27 cellular contexts compared by ENCODE assay signal in the genomic region with DNA sequence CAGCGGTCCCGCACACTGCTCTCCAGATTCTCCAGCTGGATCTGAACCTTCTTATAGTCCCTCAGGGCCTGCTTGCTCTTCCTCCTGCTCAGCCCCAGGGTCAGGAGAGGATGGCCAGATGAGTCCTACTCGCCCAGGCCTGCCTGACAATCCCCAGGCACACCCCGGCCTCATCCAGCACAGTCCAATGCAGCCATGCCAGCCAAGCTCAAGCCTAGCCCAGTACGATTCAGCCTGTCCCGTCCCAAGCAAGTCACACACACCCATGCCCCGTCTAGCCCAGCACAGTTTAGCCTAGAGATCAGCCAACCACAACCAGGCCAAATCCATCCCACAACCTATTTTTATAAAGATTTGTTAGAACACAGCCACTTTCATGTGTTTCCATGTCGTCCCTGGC. TPM values are rescaled to one million over a fixed set of nuclear protein-coding genes. Genes with fewer than 3 reads are reported as not detected.
DNase-seq lines count a peak whose midpoint lies in the region; ATAC-seq and TF ChIP-seq lines count a peak whose summit lies in the region.
"Had no signal": no experiment of that assay in that cellular context is flagged by ENCODE, and none has a peak within 500 bp of the region (broad histone marks: within the 10 kb centered on the region; RNA-seq: fewer than 3 reads in every experiment).

No MANE protein-coding gene starts in this region.

- intact Hi-C loops in esophagus squamous epithelium (cut with DNase I) (no loop called here), sciatic nerve (cut with DNase I) (no loop called here)

- TF ChIP-seq CTCF in BE2C (IDR thresholded peaks at IDR 0.05; ENCODE audit: low read depth, low read length), result no peak
- no peak for TF ChIP-seq CTCF in RWPE2 (IDR thresholded peaks at IDR 0.05; ENCODE audit: poor library complexity, severe bottlenecking)
- no peak for TF ChIP-seq CTCF in esophagus squamous epithelium (IDR thresholded peaks at IDR 0.05)

- H3K9me3 ChIP-seq in BE2C, result no peaks in the 10 kb centered on the region
- H3K9me3 ChIP-seq in RWPE2 (ENCODE audit: severe bottlenecking), result no peaks in the 10 kb centered on the region
- H3K9me3 ChIP-seq in esophagus squamous epithelium, result no peaks in the 10 kb centered on the region
- H3K9me3 ChIP-seq: pancreas had no signal

- ATAC-seq in RWPE2 (ENCODE audit: low read depth), result peak; percentile 37; the same call in 2 of the 3 replicates
- ATAC-seq in sciatic nerve, result no peak
- no peak for ATAC-seq in GM18502 (IDR thresholded peaks at IDR 0.05; ENCODE audit: poor library complexity, unreplicated experiment)
- ATAC-seq in HG03571 (IDR thresholded peaks at IDR 0.05; ENCODE audit: unreplicated experiment), result no peak
- ATAC-seq: left lobe of liver; natural killer cell treated with Interleukin-12 subunit alpha and Interleukin-12 subunit beta and Interleukin-15 and Interleukin-18, amount 100 ng/mL, for 72 hours; pancreas; right cardiac atrium; SK-N-SH treated with all-trans-retinoic acid at 6 μM for 48 hours had no signal

- WGBS in esophagus squamous epithelium, 2 donors, result 25 to 49% methylated on average over 5 to 7 of the region's 8 CpGs

- H3K27ac ChIP-seq in RWPE2 (ENCODE audit: poor library complexity, severe bottlenecking) (peak overlapping the region; percentile 22), esophagus squamous epithelium (peak overlapping the region; percentile 41 to 69 (median 52))
- H3K27ac ChIP-seq: pancreas had no signal

- no peaks in the 10 kb centered on the region for H3K36me3 ChIP-seq in BE2C
- H3K36me3 ChIP-seq in RWPE2 (ENCODE audit: low read depth), result peaks cover 100% of the 10 kb centered on the region
- H3K36me3 ChIP-seq in esophagus squamous epithelium, result peaks cover 76 to 99% (median 78%) of the 10 kb centered on the region in 3 donors

- H3K4me1 ChIP-seq in BE2C (no peaks in the 10 kb centered on the region), RWPE2 (ENCODE audit: insufficient read depth, poor library complexity, severe bottlenecking) (no peaks in the 10 kb centered on the region), esophagus squamous epithelium (peaks cover 17 to 45% (median 20%) of the 10 kb centered on the region in 3 donors)
- H3K4me1 ChIP-seq: pancreas had no signal

- no peak for TF ChIP-seq POLR2A in esophagus squamous epithelium (IDR thresholded peaks at IDR 0.05)

- H3K27me3 ChIP-seq in BE2C (no peaks in the 10 kb centered on the region), RWPE2 (ENCODE audit: insufficient read depth, poor library complexity, severe bottlenecking) (no peaks in the 10 kb centered on the region), esophagus squamous epithelium (no peaks in the 10 kb centered on the region)
- H3K27me3 ChIP-seq: pancreas had no signal

- H3K4me3 ChIP-seq in BE2C (ENCODE audit: low read depth, low read length) (no peak overlapping the region), RWPE2 (ENCODE audit: severe bottlenecking) (no peak overlapping the region), esophagus squamous epithelium (no peak overlapping the region)
- H3K4me3 ChIP-seq: pancreas had no signal

- DNase-seq in BE2C (peak; percentile 0), RWPE2 (ENCODE audit: low spot score) (peak; percentile 52), esophagus squamous epithelium (lab: John Stamatoyannopoulos, UW) (no peak), sciatic nerve (ENCODE audit: low spot score) (peak; percentile 47), H4 (ENCODE audit: low spot score) (no peak), AG08396 (ENCODE audit: low spot score) (no peak)
- DNase-seq: activated naive CD4-positive, alpha-beta T cell treated with anti-CD3 and anti-CD28 coated beads, Interleukin-2, amount 50 U/mL, for 16 hours; central memory CD4-positive, alpha-beta T cell; DND-41; foreskin fibroblast; midbrain; NCI-H1048; NCI-H187 treated with DMSO at 0.1 percent for 48 hours; NCI-H748 treated with DMSO at 0.1 percent for 48 hours; stimulated activated CD4-positive, alpha-beta T cell treated with anti-CD3 and anti-CD28 coated beads, Interleukin-15, amount 100 ng/mL, for 24 hours; trophoblast cell had no signal

RNA-seq across cellular contexts. Expression of a gene that starts 16.8 kb away (rescaled TPM):
- 24.9 TPM for polyA plus RNA-seq in BE2C (2012; ENCODE audit: insufficient read depth, insufficient read length, low read depth)
- 100 to 1,000 TPM in 3 of 4 donors, 10 to 100 TPM in 1; 57.7 to 215 (median 128) TPM for total RNA-seq in esophagus squamous epithelium
- 121 TPM for total RNA-seq in sciatic nerve
- 4.3 and 9.6 TPM in 2 replicates for total RNA-seq in H4 (2014; rRNA removed; shearing (Covaris generic))

RNA-seq across cellular contexts. Expression of a gene that starts 26.8 kb away (rescaled TPM):
- polyA plus RNA-seq in BE2C (2012; ENCODE audit: insufficient read depth, insufficient read length, low read depth), result 33.3 TPM
- total RNA-seq in esophagus squamous epithelium (10 to 100 TPM; 15.1 to 31.3 (median 18.2) TPM), sciatic nerve (10.6 TPM)
- 23.3 and 28.6 TPM in 2 replicates for total RNA-seq in H4 (2014; rRNA removed; shearing (Covaris generic))

RNA-seq across cellular contexts. Expression of a gene that starts 27.0 kb away (rescaled TPM):
- 249 TPM for polyA plus RNA-seq in BE2C (2012; ENCODE audit: insufficient read depth, insufficient read length, low read depth)
- total RNA-seq in esophagus squamous epithelium (100 to 1,000 TPM; 293 to 431 (median 357) TPM), sciatic nerve (154 TPM)
- total RNA-seq in H4 (2014; rRNA removed; shearing (Covaris generic)), result 502 and 627 TPM in 2 replicates

RNA-seq across cellular contexts. Expression of a gene that starts 33.5 kb away (rescaled TPM):
- polyA plus RNA-seq in BE2C (2012; ENCODE audit: insufficient read depth, insufficient read length, low read depth), result 9.0 TPM
- total RNA-seq in esophagus squamous epithelium, result 1 to 10 TPM; 4.8 to 8.9 (median 7.1) TPM
- total RNA-seq in sciatic nerve, result 7.5 TPM
- 5.3 and 5.7 TPM in 2 replicates for total RNA-seq in H4 (2014; rRNA removed; shearing (Covaris generic))

RNA-seq across cellular contexts. Expression of a gene that starts 41.1 kb away (rescaled TPM):
- polyA plus RNA-seq in BE2C (2012; ENCODE audit: insufficient read depth, insufficient read length, low read depth), result 0.37 TPM
- total RNA-seq in esophagus squamous epithelium (not detected), sciatic nerve (0.27 TPM)
- total RNA-seq in H4 (2014; rRNA removed; shearing (Covaris generic)), result 0.08 TPM in 1 of 2 replicates, not detected in the other
- total RNA-seq: activated T-helper 1 cell treated with anti-CD3 and anti-CD28 coated beads, Interleukin-12 subunit alpha, Interleukin-12 subunit beta, Interleukin-2, Interleukin-4 antibody, amounts not matched to agents 30 ng/mL and 10 ng/mL and 1 ng/mL, durations not matched to agents 14 hours and 24 hours and 36 hours; dermis microvascular lymphatic vessel endothelial cell; left lobe of liver; LHCN-M2; natural killer cell treated with Interleukin-12 subunit alpha and Interleukin-12 subunit beta and Interleukin-15 and Interleukin-18, amount 100 ng/mL, for 72 hours; right cardiac atrium had no signal
- polyA plus RNA-seq: BJ, right cardiac atrium had no signal

Comparison
In these comparisons a context has a peak if more than half of its experiments do, and no peak if none do; other contexts are left out.
1. DNase-seq: peak in BE2C (single experiment), RWPE2 (single experiment) and sciatic nerve (single experiment); none in esophagus squamous epithelium (single experiment), H4 (single experiment) and AG08396 (single experiment).